Comparison of ENCODE assay signal across 14 cellular contexts in the genomic region with DNA sequence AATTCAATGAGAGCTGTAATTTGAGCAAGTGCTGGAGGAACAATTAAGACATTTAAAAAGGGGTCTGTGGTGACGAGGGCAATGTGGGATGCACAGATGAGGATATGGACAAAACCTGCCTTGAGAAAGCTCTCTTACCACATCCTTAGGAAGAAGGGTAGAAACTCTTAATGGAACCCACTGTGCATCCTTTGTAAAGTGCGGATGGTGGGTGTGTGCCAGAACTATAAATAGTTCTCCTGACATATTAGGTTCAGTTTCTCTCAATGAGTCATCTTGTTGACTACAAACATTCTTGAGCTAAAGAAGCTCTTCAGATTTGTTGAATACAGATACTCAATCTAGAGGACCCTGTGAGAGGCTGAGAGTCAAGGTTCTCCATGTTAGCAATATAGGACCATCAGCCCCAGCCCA.
DNase-seq lines count a peak whose midpoint lies in the region; ATAC-seq and TF ChIP-seq lines count a peak whose summit lies in the region.
"Had no signal": no experiment of that assay in that cellular context is flagged by ENCODE, and none has a peak within 500 bp of the region (broad histone marks: within the 10 kb centered on the region; RNA-seq: fewer than 3 reads in every experiment).

No MANE protein-coding gene starts in this region.

- H3K4me3 Mint-ChIP-seq in Caco-2 (ENCODE audit: unreplicated experiment): no peak overlapping the region
- H3K4me3 Mint-ChIP-seq: activated CD4-positive, alpha-beta T cell treated with anti-CD3 and anti-CD28 coated beads, Interleukin-2, amount 10 ng/mL, durations not matched to agents 7 days and 5 days had no signal

- peaks cover 5% of the 10 kb centered on the region for H3K36me3 Mint-ChIP-seq in Caco-2 (ENCODE audit: insufficient read depth, unreplicated experiment)

- TF ChIP-seq CTCF in AG10803 (conservative IDR thresholded peaks at IDR 0.05; ENCODE audit: low read length) (no peak), HEK293 (tag by site-specific recombination; IDR thresholded peaks at IDR 0.05) (no peak), epithelial cell of esophagus (IDR thresholded peaks at IDR 0.05; ENCODE audit: insufficient read depth, low read depth, low read length, missing control alignments) (no peak), Caco-2 (IDR thresholded peaks at IDR 0.05; ENCODE audit: insufficient read depth in 1 of 2, low read depth in 1 of 2, low read length in 1 of 2, severe bottlenecking in 1 of 2, unreplicated experiment in 1 of 2) (no peak), tibial artery (IDR thresholded peaks at IDR 0.05) (no peak)

- H3K27ac ChIP-seq in HEK293 (ENCODE audit: extremely low read depth, low read depth, low read length): no peak overlapping the region
- no peak overlapping the region for H3K27ac ChIP-seq in tibial artery

- H3K4me1 Mint-ChIP-seq in Caco-2 (ENCODE audit: low read depth, unreplicated experiment): no peaks in the 10 kb centered on the region
- H3K4me1 Mint-ChIP-seq: activated CD4-positive, alpha-beta T cell treated with anti-CD3 and anti-CD28 coated beads, Interleukin-2, amount 10 ng/mL, durations not matched to agents 7 days and 5 days had no signal

- H3K9me3 ChIP-seq in HEK293 (ENCODE audit: control insufficient read depth, insufficient read depth, low read depth, low read length) (no peaks in the 10 kb centered on the region), Caco-2 (peaks cover 9% of the 10 kb centered on the region), tibial artery (no peaks in the 10 kb centered on the region)

- no TSS peak for BruUV-seq in Caco-2 (replicated peaks; lab: Mats Ljungman, UMichigan)

- H3K27me3 Mint-ChIP-seq in Caco-2 (ENCODE audit: insufficient read depth, unreplicated experiment): peaks cover 2% of the 10 kb centered on the region
- H3K27me3 Mint-ChIP-seq: activated CD4-positive, alpha-beta T cell treated with anti-CD3 and anti-CD28 coated beads, Interleukin-2, amount 10 ng/mL, durations not matched to agents 7 days and 5 days had no signal

- no peaks in the 10 kb centered on the region for H3K27me3 ChIP-seq in Caco-2 (replicated peaks; ENCODE audit: control insufficient read depth, insufficient read depth, low read length)
- no peaks in the 10 kb centered on the region for H3K27me3 ChIP-seq in tibial artery

- ATAC-seq in left colon: no peak
- no peak for ATAC-seq in HG03039 (IDR thresholded peaks at IDR 0.05; ENCODE audit: unreplicated experiment)

- H3K4me3 ChIP-seq in AG10803 (ENCODE audit: low read length) (no peak overlapping the region), HEK293 (ENCODE audit: low read depth, low read length) (no peak overlapping the region), epithelial cell of esophagus (ENCODE audit: low read length) (no peak overlapping the region), Caco-2 (ENCODE audit: low read depth, low read length) (no peak overlapping the region), tibial artery (no peak overlapping the region)

- H3K4me1 ChIP-seq in HEK293 (ENCODE audit: control insufficient read depth, insufficient read depth, low read length): no peaks in the 10 kb centered on the region
- no peaks in the 10 kb centered on the region for H3K4me1 ChIP-seq in Caco-2
- no peaks in the 10 kb centered on the region for H3K4me1 ChIP-seq in tibial artery

- intact Hi-C loops in left colon (cut with DNase I, micrococcal nuclease): no loop called here
- intact Hi-C loops in Caco-2 (cut with micrococcal nuclease; ENCODE audit: unreplicated experiment): no loop called here
- intact Hi-C loops in tibial artery (cut with DNase I; ENCODE audit: low total_unique reads): no loop called here

- DNase-seq in AG10803 (ENCODE audit: low read depth): peak; percentile 14
- DNase-seq in NCI-H510A treated with DMSO at 0.1 percent for 48 hours (lab: John Stamatoyannopoulos, UW): peak; percentile 8
- DNase-seq in epithelial cell of esophagus (ENCODE audit: low read depth): peak; percentile 57
- no peak for DNase-seq in left colon
- no peak for DNase-seq in Caco-2
- DNase-seq in tibial artery: no peak
- DNase-seq: activated CD4-positive, alpha-beta T cell treated with anti-CD3 and anti-CD28 coated beads, Interleukin-2, amount 10 ng/mL, durations not matched to agents 7 days and 5 days; activated CD8-positive, alpha-beta memory T cell treated with anti-CD3 and anti-CD28 coated beads, Interleukin-2, amount 50 U/mL, for 48 hours; activated gamma-delta T cell; DND-41; erythroblast; NCI-H1105 had no signal

- H3K27ac Mint-ChIP-seq in Caco-2 (ENCODE audit: unreplicated experiment): no peak overlapping the region
- H3K27ac Mint-ChIP-seq: activated CD4-positive, alpha-beta T cell treated with anti-CD3 and anti-CD28 coated beads, Interleukin-2, amount 10 ng/mL, durations not matched to agents 7 days and 5 days had no signal

- peaks cover 32% of the 10 kb centered on the region for H3K9me3 Mint-ChIP-seq in Caco-2 (ENCODE audit: unreplicated experiment)

- POLR2A ChIA-PET in HEK293 (lab: Yijun Ruan, JAX) (no interaction called here), Caco-2 (lab: Charles Lee) (no interaction called here)

- H3K36me3 ChIP-seq in HEK293 (ENCODE audit: control insufficient read depth in 2 of 2, insufficient read depth in 1 of 2, low read length in 2 of 2) (no peaks in the 10 kb centered on the region), Caco-2 (ENCODE audit: control insufficient read depth, insufficient read depth, low read length) (no peaks in the 10 kb centered on the region), tibial artery (no peaks in the 10 kb centered on the region)

- CTCF ChIA-PET in HEK293 (lab: Yijun Ruan, JAX): interaction anchor here (1.2 kb wide), 3 partner anchors 16 to 340 kb away, joined by 3 to 8 read pairs (median 4); no protein-coding TSS in a partner anchor
- CTCF ChIA-PET in Caco-2 (lab: Charles Lee): no interaction called here

TF ChIP-seq in HEK293, 187 proteins besides CTCF, POLR2A, EP300 and RAD21:
- no peak for TF ChIP-seq BCL11B (tag by site-specific recombination; IDR thresholded peaks at IDR 0.05; ENCODE audit: low read depth)
- peak; percentile 94 for TF ChIP-seq ZNF660 (tag by site-specific recombination; IDR thresholded peaks at IDR 0.05)
TF ChIP-seq in HEK293: peak in this region for 1.

Comparison
In these comparisons a context has a peak if more than half of its experiments do, and no peak if none do; other contexts are left out.
1. DNase-seq: peak in AG10803 (single experiment), NCI-H510A treated with DMSO at 0.1 percent for 48 hours (single experiment) and epithelial cell of esophagus (single experiment); none in left colon (0 of 2), Caco-2 (0 of 2) and tibial artery (0 of 2).